In the genomic region with DNA sequence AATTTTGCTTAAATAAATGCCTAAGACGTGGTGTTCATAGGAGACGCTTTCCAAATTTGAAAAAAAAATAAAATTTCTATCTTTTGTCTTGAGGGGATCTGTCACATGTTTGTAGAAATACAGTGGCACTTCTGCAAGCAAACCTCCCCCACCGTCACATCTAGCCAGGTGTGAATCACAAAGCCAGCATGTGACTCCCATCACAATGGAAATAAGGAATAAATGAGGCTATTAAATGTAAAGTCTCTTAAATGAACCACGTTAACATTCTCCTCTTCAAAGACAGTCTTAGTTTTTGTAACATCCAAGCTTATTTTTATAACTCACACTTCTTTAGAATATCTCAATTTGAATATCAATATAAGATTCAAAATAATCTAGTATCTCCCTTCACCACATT, we compare ENCODE assay signal across 16 cellular contexts.
A peak's percentile ranks its signal among the peaks of the same experiment; 100 is the strongest.
DNase-seq lines count a peak whose midpoint lies in the region; FAIRE-seq lines count a peak whose summit lies in the region.
"Had no signal": no experiment of that assay in that cellular context is flagged by ENCODE, and none has a peak within 500 bp of the region (broad histone marks: within the 10 kb centered on the region; RNA-seq: fewer than 3 reads in every experiment).

No MANE protein-coding gene starts in this region.

- no peak for FAIRE-seq in HTR-8/SVneo (lab: Jason Lieb, UNC)
- FAIRE-seq: A549, GM12891, GM19239 had no signal

- DNase-seq in DMS53 (lab: John Stamatoyannopoulos, UW), result peak; percentile 14
- no peak for DNase-seq in DMS53 treated with DMSO at 0.1 percent for 48 hours (lab: John Stamatoyannopoulos, UW; ENCODE audit: unreplicated experiment)
- peak; percentile 32 for DNase-seq in NCI-H1048 (lab: John Stamatoyannopoulos, UW)
- DNase-seq in NCI-H69 (lab: John Stamatoyannopoulos, UW), result peak; percentile 53
- DNase-seq in epidermal melanocyte (ENCODE audit: insufficient read length, low spot score), result no peak
- DNase-seq in HTR-8/SVneo (ENCODE audit: insufficient read length, low spot score), result no peak
- no peak for DNase-seq in NK-92 (lab: John Stamatoyannopoulos, UW; ENCODE audit: unreplicated experiment)
- DNase-seq: AML-193; Caco-2; Calu3; CD4-positive, alpha-beta T cell; DMS79 treated with DMSO at 0.1 percent for 48 hours; GF-D8 had no signal

Comparison
In these comparisons a context has a peak if more than half of its experiments do, and no peak if none do; other contexts are left out.
1. DNase-seq: peak in DMS53 (single experiment), NCI-H1048 (single experiment) and NCI-H69 (single experiment); none in DMS53 treated with DMSO at 0.1 percent for 48 hours (single experiment), epidermal melanocyte (single experiment), HTR-8/SVneo (single experiment) and NK-92 (single experiment).